Comparison of ENCODE assay signal across 8 cellular contexts in the genomic region with DNA sequence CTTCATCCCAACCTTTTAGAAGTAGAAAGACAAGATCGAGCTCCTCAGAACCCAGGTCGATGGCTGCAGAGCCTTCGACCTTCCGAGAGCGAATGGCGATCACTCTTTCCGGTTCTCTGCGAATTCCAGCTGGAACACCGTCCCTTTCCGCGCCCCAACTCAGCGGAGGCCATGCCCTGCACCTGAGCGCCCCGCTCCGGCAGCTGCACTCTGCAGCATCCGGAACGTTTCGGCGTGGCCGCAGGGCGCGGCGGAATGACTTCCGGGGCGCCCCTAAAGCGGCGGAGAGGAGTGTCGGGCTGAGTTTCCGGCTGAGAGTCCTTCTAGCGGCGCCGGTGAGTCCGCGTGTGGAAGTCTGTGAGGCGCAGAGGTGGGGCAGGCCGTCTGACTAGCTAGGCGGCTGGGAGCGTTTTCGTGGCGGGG. TPM values are rescaled to one million over a fixed set of nuclear protein-coding genes. Genes with fewer than 3 reads are reported as not detected.
A peak's percentile ranks its signal among the peaks of the same experiment; 100 is the strongest.
DNase-seq lines count a peak whose midpoint lies in the region; ATAC-seq and TF ChIP-seq lines count a peak whose summit lies in the region.
"Not testable (repeated sequence)": the region's sequence is repeated elsewhere in the genome, so short reads cannot be mapped to it uniquely, and the experiment has no call there.

A gene (plus strand): TSS at position 284 of the 423 bp plus-strand sequence. CDS start 4,942 bp downstream, outside the sequence.

- DNase-seq in NB4 (ENCODE audit: low read depth), result peak; percentile 79
- peak; percentile 84 for DNase-seq in activated CD8-positive, alpha-beta memory T cell treated with anti-CD3 and anti-CD28 coated beads, Interleukin-2, amount 10 ng/mL, durations not matched to agents 7 days and 5 days
- DNase-seq in dermis blood vessel endothelial cell, result peak; percentile 47
- peak; percentile 18 for DNase-seq in kidney epithelial cell (ENCODE audit: low read depth)
- peak; percentile 6 for DNase-seq in skeletal muscle cell (ENCODE audit: low read depth)
- DNase-seq in type B pancreatic cell (ENCODE audit: extremely low spot score, unreplicated experiment), result peak; percentile 75

- not testable (repeated sequence) for H3K36me3 Mint-ChIP-seq in activated CD8-positive, alpha-beta memory T cell treated with anti-CD3 and anti-CD28 coated beads, Interleukin-2, amount 10 ng/mL, durations not matched to agents 7 days and 5 days; type B pancreatic cell

- not testable (repeated sequence) for H3K27me3 ChIP-seq in kidney epithelial cell (ENCODE audit: control insufficient read depth, insufficient read depth, low read length)

- not testable (repeated sequence) for H3K27me3 Mint-ChIP-seq in activated CD8-positive, alpha-beta memory T cell treated with anti-CD3 and anti-CD28 coated beads, Interleukin-2, amount 10 ng/mL, durations not matched to agents 7 days and 5 days; type B pancreatic cell

- TF ChIP-seq CTCF in NB4 (IDR thresholded peaks at IDR 0.05; ENCODE audit: low read depth, low read length), result peak; percentile 4
- peak; percentile 40 for TF ChIP-seq CTCF in kidney epithelial cell (IDR thresholded peaks at IDR 0.05; ENCODE audit: insufficient read depth, low read length, poor library complexity, severe bottlenecking)
- TF ChIP-seq CTCF in type B pancreatic cell (conservative IDR thresholded peaks at IDR 0.05), result peak; percentile 44

- not testable (repeated sequence) for H3K36me3 ChIP-seq in kidney epithelial cell (ENCODE audit: control insufficient read depth, insufficient read depth, low read length)

- H3K9me3 Mint-ChIP-seq in activated CD8-positive, alpha-beta memory T cell treated with anti-CD3 and anti-CD28 coated beads, Interleukin-2, amount 10 ng/mL, durations not matched to agents 7 days and 5 days (ENCODE audit: low read depth); type B pancreatic cell: not testable (repeated sequence)

- CTCF ChIA-PET in activated CD8-positive, alpha-beta memory T cell treated with anti-CD3 and anti-CD28 coated beads, Interleukin-2, amount 10 ng/mL, durations not matched to agents 7 days and 5 days (lab: Charles Lee), result not testable (repeated sequence)

- H3K4me3 ChIP-seq in NB4 (ENCODE audit: low read depth, low read length), result peak within 1 kb of the TSS; percentile 67
- H3K4me3 ChIP-seq in kidney epithelial cell (ENCODE audit: low read depth, low read length), result peak within 1 kb of the TSS; percentile 39
- peak within 1 kb of the TSS; percentile 39 for H3K4me3 ChIP-seq in skeletal muscle cell (ENCODE audit: low read depth, low read length)

- peak; percentile 43 for TF ChIP-seq POLR2A in NB4 (IDR thresholded peaks at IDR 0.05; ENCODE audit: extremely low read depth, insufficient read length)

- H3K4me3 Mint-ChIP-seq in activated CD8-positive, alpha-beta memory T cell treated with anti-CD3 and anti-CD28 coated beads, Interleukin-2, amount 10 ng/mL, durations not matched to agents 7 days and 5 days, result peak within 1 kb of the TSS; percentile 88
- peak within 1 kb of the TSS; percentile 93 for H3K4me3 Mint-ChIP-seq in type B pancreatic cell

- H3K4me1 Mint-ChIP-seq in activated CD8-positive, alpha-beta memory T cell treated with anti-CD3 and anti-CD28 coated beads, Interleukin-2, amount 10 ng/mL, durations not matched to agents 7 days and 5 days; type B pancreatic cell (ENCODE audit: unreplicated experiment): not testable (repeated sequence)

- ATAC-seq in GM18517 (IDR thresholded peaks at IDR 0.05; ENCODE audit: unreplicated experiment) (peak; percentile 91), HG02763 (IDR thresholded peaks at IDR 0.05; ENCODE audit: unreplicated experiment) (peak; percentile 96)
- ATAC-seq in activated CD8-positive, alpha-beta memory T cell treated with anti-CD3 and anti-CD28 coated beads, Interleukin-2, amount 10 ng/mL, durations not matched to agents 7 days and 5 days, result peak; percentile 100

- H3K27ac Mint-ChIP-seq in activated CD8-positive, alpha-beta memory T cell treated with anti-CD3 and anti-CD28 coated beads, Interleukin-2, amount 10 ng/mL, durations not matched to agents 7 days and 5 days, result peak within 1 kb of the TSS; percentile 86
- H3K27ac Mint-ChIP-seq in type B pancreatic cell, result peak within 1 kb of the TSS; percentile 87

RNA-seq across cellular contexts. Expression of the gene that starts here (rescaled TPM):
- 10 to 100 TPM; 33.5 to 34.5 TPM for total RNA-seq in activated CD8-positive, alpha-beta memory T cell treated with anti-CD3 and anti-CD28 coated beads, Interleukin-2, amount 10 ng/mL, durations not matched to agents 7 days and 5 days
- total RNA-seq in dermis blood vessel endothelial cell (20.9 and 34.4 TPM in 2 replicates), kidney epithelial cell (28.4 and 31.3 TPM in 2 replicates), type B pancreatic cell (ENCODE audit: low replicate concordance) (23.6 and 40.7 TPM in 2 replicates)

Comparison
In these comparisons a context has a peak if more than half of its experiments do, and no peak if none do; other contexts are left out.
1. Peak in every context shown above with its lines: DNase-seq, ATAC-seq and H3K4me3 ChIP-seq.
2. DNase-seq: peak in every context shown above with its lines; median percentile 84 in activated CD8-positive, alpha-beta memory T cell treated with anti-CD3 and anti-CD28 coated beads, Interleukin-2, amount 10 ng/mL, durations not matched to agents 7 days and 5 days; 79 in NB4; 75 in type B pancreatic cell; 47 in dermis blood vessel endothelial cell; 18 in kidney epithelial cell; 6 in skeletal muscle cell.